13 cellular contexts compared by ENCODE assay signal in the genomic region with DNA sequence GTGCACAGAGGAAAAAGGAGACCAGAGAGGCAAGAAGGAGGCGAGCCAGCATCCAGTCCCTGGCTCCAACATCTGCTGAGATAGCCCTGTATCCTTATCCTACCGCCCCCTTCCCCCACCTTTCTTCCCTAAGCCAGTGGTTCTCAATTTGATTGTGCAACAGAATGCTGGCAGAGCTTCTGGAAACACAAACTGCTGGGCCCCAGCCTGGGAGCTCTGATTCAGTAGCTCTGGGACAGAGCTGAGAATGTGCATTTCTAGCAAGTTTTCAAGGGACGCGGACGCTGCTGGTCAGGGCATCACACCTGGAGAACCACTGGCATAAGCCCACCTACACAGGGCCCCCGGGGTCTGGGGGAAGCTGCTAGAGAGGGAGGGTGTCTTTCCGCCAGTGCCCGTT. TPM values are rescaled to one million over a fixed set of nuclear protein-coding genes. Genes with fewer than 3 reads are reported as not detected.
A peak's percentile ranks its signal among the peaks of the same experiment; 100 is the strongest.
DNase-seq lines count a peak whose midpoint lies in the region; ATAC-seq and TF ChIP-seq lines count a peak whose summit lies in the region.
"Had no signal": no experiment of that assay in that cellular context is flagged by ENCODE, and none has a peak within 500 bp of the region (broad histone marks: within the 10 kb centered on the region; RNA-seq: fewer than 3 reads in every experiment).

No MANE protein-coding gene starts in this region.

- H3K79me2 ChIP-seq in HCT116 (ENCODE audit: insufficient read depth, low read length) (no peaks in the 10 kb centered on the region), MM.1S (ENCODE audit: low read length) (no peaks in the 10 kb centered on the region)

- DNase-seq in HCT116 (ENCODE audit: low read depth, low spot score) = no peak
- no peak for DNase-seq in esophagus squamous epithelium (lab: John Stamatoyannopoulos, UW)
- peak; percentile 73 for DNase-seq in mucosa of gallbladder (ENCODE audit: low spot score)
- DNase-seq in upper lobe of right lung = no peak
- no peak for DNase-seq in NCI-H510A (lab: John Stamatoyannopoulos, UW)
- DNase-seq in MM.1S = no peak
- DNase-seq in NCI-H510A treated with DMSO at 0.1 percent for 48 hours (lab: John Stamatoyannopoulos, UW) = no peak
- DNase-seq: cortex of kidney; hippocampal formation; stimulated activated CD4-positive, alpha-beta T cell treated with anti-CD3 and anti-CD28 coated beads, Interleukin-15, amount 100 ng/mL, for 24 hours; stimulated activated naive CD4-positive, alpha-beta T cell had no signal

- peak; percentile 18 for ATAC-seq in HCT116
- ATAC-seq in upper lobe of right lung = peak; percentile 40

- RAD21 ChIA-PET in HCT116 (lab: Charles Lee; ENCODE audit: low non-redundant PET in 1 of 2, low total read pairs in 2 of 2, uncharacterized antibody in 2 of 2, unreplicated experiment in 2 of 2) = no interaction called here

- peaks cover 13 to 14% of the 10 kb centered on the region in 2 experiments for H3K4me1 ChIP-seq in HCT116 (ENCODE audit: control insufficient read depth in 1 of 2, insufficient read depth in 2 of 2, low read length in 2 of 2)
- H3K4me1 ChIP-seq in esophagus squamous epithelium = peaks cover 0 to 26% (median 10%) of the 10 kb centered on the region in 3 donors
- H3K4me1 ChIP-seq in upper lobe of right lung = peaks cover 4% of the 10 kb centered on the region
- no peaks in the 10 kb centered on the region for H3K4me1 ChIP-seq in MM.1S (ENCODE audit: low read length)
- H3K4me1 ChIP-seq: SJSA1 had no signal

- 47 to 66% methylated on average over 3 to 5 of the region's 8 CpGs for WGBS in esophagus squamous epithelium, 2 donors

- H2AFZ ChIP-seq in HCT116 (ENCODE audit: low read depth, low read length, poor library complexity, severe bottlenecking) = no peak overlapping the region
- H2AFZ ChIP-seq in MM.1S (ENCODE audit: low read length) = no peak overlapping the region

- H3K4me3 ChIP-seq in HCT116 (replicated peaks in 1 of 2; ENCODE audit: low read depth in 1 of 2, low read length in 2 of 2) (no peak overlapping the region), esophagus squamous epithelium (no peak overlapping the region), upper lobe of right lung (no peak overlapping the region), MM.1S (ENCODE audit: low read length) (no peak overlapping the region)
- H3K4me3 ChIP-seq: SJSA1 had no signal

- H3K27me3 ChIP-seq in HCT116 (ENCODE audit: insufficient read depth, low read length) = peaks cover 19% of the 10 kb centered on the region; the same call in 1 of the 2 replicates
- H3K27me3 ChIP-seq in esophagus squamous epithelium = peaks cover 0 to 6% (median 0%) of the 10 kb centered on the region in 4 donors
- H3K27me3 ChIP-seq in upper lobe of right lung = no peaks in the 10 kb centered on the region
- H3K27me3 ChIP-seq in MM.1S (replicated peaks; ENCODE audit: insufficient read depth, low read length) = peaks cover 59% of the 10 kb centered on the region
- H3K27me3 ChIP-seq: SJSA1 had no signal

- BruUV-seq in HCT116 (replicated peaks; lab: Mats Ljungman, UMichigan) = no TSS peak

- no peaks in the 10 kb centered on the region for H3K9me3 ChIP-seq in HCT116 (ENCODE audit: control insufficient read depth in 1 of 2, insufficient read depth in 1 of 2, low read depth in 1 of 2, low read length in 2 of 2)
- no peaks in the 10 kb centered on the region for H3K9me3 ChIP-seq in esophagus squamous epithelium
- H3K9me3 ChIP-seq in upper lobe of right lung = no peaks in the 10 kb centered on the region
- no peaks in the 10 kb centered on the region for H3K9me3 ChIP-seq in MM.1S (replicated peaks; ENCODE audit: insufficient read depth, low read length)
- H3K9me3 ChIP-seq: SJSA1 had no signal

- CTCF ChIA-PET in HCT116 (lab: Charles Lee) = no interaction called here

- no peaks in the 10 kb centered on the region for H3F3A ChIP-seq in MM.1S (ENCODE audit: insufficient read depth, low read length)

- POLR2A ChIA-PET in HCT116 (lab: Charles Lee) = no interaction called here

- TF ChIP-seq POLR2A in HCT116 (IDR thresholded peaks at IDR 0.05; ENCODE audit: borderline replicate concordance, extremely low read depth, insufficient read depth, insufficient read length) (no peak), esophagus squamous epithelium (IDR thresholded peaks at IDR 0.05) (no peak)

- H3K36me3 ChIP-seq in HCT116 (ENCODE audit: control insufficient read depth in 1 of 2, insufficient read depth in 2 of 2, low read length in 2 of 2) (no peaks in the 10 kb centered on the region), esophagus squamous epithelium (no peaks in the 10 kb centered on the region), upper lobe of right lung (no peaks in the 10 kb centered on the region), MM.1S (replicated peaks; ENCODE audit: insufficient read depth, low read length) (no peaks in the 10 kb centered on the region)
- H3K36me3 ChIP-seq: SJSA1 had no signal

- TF ChIP-seq RAD21 in HCT116 (IDR thresholded peaks at IDR 0.05; ENCODE audit: low read depth) = no peak

- H3K9ac ChIP-seq in HCT116 (ENCODE audit: low read length) = no peak overlapping the region
- no peak overlapping the region for H3K9ac ChIP-seq in MM.1S (ENCODE audit: low read length)
- H3K9ac ChIP-seq: KMS-11 had no signal

- H3K27ac ChIP-seq in HCT116 (ENCODE audit: low read depth, low read length) (no peak overlapping the region), esophagus squamous epithelium (peak overlapping the region in 3 of 4 donors; percentile 17 to 61 (median 39)), upper lobe of right lung (no peak overlapping the region), MM.1S (ENCODE audit: low read length) (no peak overlapping the region)
- H3K27ac ChIP-seq: KMS-11, SJSA1 had no signal

- intact Hi-C loops in HCT116 (cut with micrococcal nuclease) = no loop called here
- intact Hi-C loops in esophagus squamous epithelium (cut with DNase I) = no loop called here
- intact Hi-C loops in upper lobe of right lung (cut with DNase I) = no loop called here

- H4K20me1 ChIP-seq in HCT116 (ENCODE audit: insufficient read depth) = no peaks in the 10 kb centered on the region
- no peaks in the 10 kb centered on the region for H4K20me1 ChIP-seq in MM.1S (ENCODE audit: insufficient read depth, low read length)

- H3K9me2 ChIP-seq in HCT116 (ENCODE audit: insufficient read depth) (no peaks in the 10 kb centered on the region), MM.1S (replicated peaks; ENCODE audit: insufficient read depth, low read length) (no peaks in the 10 kb centered on the region)

- TF ChIP-seq CTCF in HCT116 (IDR thresholded peaks at IDR 0.05 in 2 of 3, conservative IDR thresholded peaks at IDR 0.05 in 1 of 3; ENCODE audit: borderline replicate concordance in 1 of 3, insufficient read depth in 1 of 3, low read depth in 2 of 3, low read length in 2 of 3) (no peak), esophagus squamous epithelium (IDR thresholded peaks at IDR 0.05) (no peak), upper lobe of right lung (IDR thresholded peaks at IDR 0.05) (no peak), MM.1S (IDR thresholded peaks at IDR 0.05; ENCODE audit: low read length) (no peak)

- H3K4me2 ChIP-seq in HCT116 (ENCODE audit: low read length) (no peak overlapping the region), MM.1S (ENCODE audit: low read depth, low read length) (no peak overlapping the region)
- H3K4me2 ChIP-seq: KMS-11 had no signal

TF ChIP-seq in HCT116, 20 proteins besides CTCF, POLR2A, EP300 and RAD21:
- no peak for TF ChIP-seq POLR2AphosphoS5 (IDR thresholded peaks at IDR 0.05; ENCODE audit: low read depth, low read length)

RNA-seq across cellular contexts. Expression of a gene that starts 21.1 kb away (rescaled TPM):
- total RNA-seq in HCT116 (2021; ENCODE audit: unreplicated experiment) (2.5 TPM), esophagus squamous epithelium (1 to 10 TPM in 1 of 4 donors, under 1 TPM in 2, not detected in 1; 0.38 to 1.1 (median 0.48) TPM), mucosa of gallbladder (0.98 TPM), upper lobe of right lung (0.55 TPM)
- polyA plus RNA-seq in HCT116 (2012) = 1.7 TPM in 2 replicates

RNA-seq across cellular contexts. Expression of a gene that starts 21.7 kb away (rescaled TPM):
- total RNA-seq in HCT116 (2021; ENCODE audit: unreplicated experiment) = 8.0 TPM
- polyA plus RNA-seq in HCT116 (2012) = 11.3 and 14.2 TPM in 2 replicates
- 1 to 10 TPM; 2.0 to 6.2 (median 3.9) TPM for total RNA-seq in esophagus squamous epithelium
- 10.4 TPM for total RNA-seq in mucosa of gallbladder
- total RNA-seq in upper lobe of right lung = 3.3 TPM

Comparison
In these comparisons a context has a peak if more than half of its experiments do, and no peak if none do; other contexts are left out.
1. H3K27ac ChIP-seq: peak in esophagus squamous epithelium (3 of 4); none in HCT116 (single experiment), upper lobe of right lung (single experiment) and MM.1S (single experiment).